In the genomic region with DNA sequence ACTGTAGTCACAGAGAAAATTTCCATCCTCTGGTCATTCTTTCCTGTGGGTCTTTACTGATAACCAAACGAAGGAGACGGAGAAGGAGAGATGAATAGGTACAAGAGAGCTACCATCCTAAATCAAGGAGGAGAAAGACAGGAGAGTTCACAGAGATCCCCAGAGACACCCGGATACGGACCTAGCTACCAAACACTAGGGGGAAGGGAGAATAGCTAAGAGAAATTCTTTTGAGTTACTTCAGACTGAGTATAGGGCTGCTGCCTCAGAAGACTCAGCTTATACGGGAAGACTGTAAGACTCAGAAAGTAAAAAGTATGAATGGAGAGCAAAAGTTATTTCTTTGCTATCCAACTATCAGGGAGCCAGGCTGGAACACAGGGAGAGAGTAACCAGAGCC, we compare ENCODE assay signal across 39 cellular contexts.
"Had no signal": no experiment of that assay in that cellular context is flagged by ENCODE, and none has a peak within 500 bp of the region (broad histone marks: within the 10 kb centered on the region; RNA-seq: fewer than 3 reads in every experiment).

No MANE protein-coding gene starts in this region.

- H3K27me3 Mint-ChIP-seq: activated CD8-positive, alpha-beta T cell treated with anti-CD3 and anti-CD28 coated beads for 36 hours; activated naive CD8-positive, alpha-beta T cell treated with anti-CD3 and anti-CD28 coated beads for 36 hours; activated T-helper 17 cell treated with anti-CD3 and anti-CD28 coated beads, Interleukin-2, amount 50 U/mL, for 72 hours had no signal

- H3K27me3 ChIP-seq: brain microvascular endothelial cell had no signal

- H3K27ac ChIP-seq: brain microvascular endothelial cell, PC-9, RWPE1, VCaP had no signal

- H3K4me3 Mint-ChIP-seq: activated CD8-positive, alpha-beta T cell treated with anti-CD3 and anti-CD28 coated beads for 36 hours; activated naive CD8-positive, alpha-beta T cell treated with anti-CD3 and anti-CD28 coated beads for 36 hours; activated T-cell treated with anti-CD3 and anti-CD28 coated beads, Interleukin-2, amount 50 U/mL, for 72 hours; activated T-helper 17 cell treated with anti-CD3 and anti-CD28 coated beads, Interleukin-2, amount 50 U/mL, for 72 hours had no signal

- DNase-seq: activated CD4-positive, alpha-beta T cell treated with anti-CD3 and anti-CD28 coated beads for 1 hour; activated CD4-positive, alpha-beta T cell treated with anti-CD3 and anti-CD28 coated beads for 48 hours; activated CD4-positive, alpha-beta T cell treated with anti-CD3 and anti-CD28 coated beads, Interleukin-2, amount 50 U/mL, for 4 hours; activated CD4-positive, CD25-positive, alpha-beta regulatory T cell; activated CD8-positive, alpha-beta T cell treated with anti-CD3 and anti-CD28 coated beads for 36 hours; activated effector memory CD4-positive, alpha-beta T cell treated with anti-CD3 and anti-CD28 coated beads, Interleukin-2, amount 50 U/mL, for 16 hours; activated naive CD4-positive, alpha-beta T cell; activated naive CD4-positive, alpha-beta T cell treated with anti-CD3 and anti-CD28 coated beads, Interleukin-2, amount 50 U/mL, for 16 hours; activated naive CD8-positive, alpha-beta T cell treated with anti-CD3 and anti-CD28 coated beads for 36 hours; activated T-cell treated with anti-CD3 and anti-CD28 coated beads, Interleukin-2, amount 50 U/mL, for 1 hour; activated T-cell treated with anti-CD3 and anti-CD28 coated beads, Interleukin-2, amount 50 U/mL, for 72 hours; amniotic stem cell; aorta; brain microvascular endothelial cell; central memory CD4-positive, alpha-beta T cell; Kasumi-1; KG1; MM.1S; MV-4-11; NCI-H1092; NCI-H1436 treated with DMSO at 0.1 percent for 48 hours; NCI-H1694 treated with DMSO at 0.1 percent for 48 hours; NCI-H2029 treated with DMSO at 0.1 percent for 48 hours; NCI-H2107; NCI-H2171; NCI-H510A; NCI-H526; NCI-H748 treated with DMSO at 0.1 percent for 48 hours; NK-92 treated with Interleukin-12 subunit alpha and Interleukin-12 subunit beta, amount 100 ng/mL, for 24 hours; PC-9; SIG-M5; SW 1271; T-helper 1 cell; T-helper 2 cell; T-helper 9 cell had no signal

- H3K4me1 Mint-ChIP-seq: activated naive CD8-positive, alpha-beta T cell treated with anti-CD3 and anti-CD28 coated beads for 36 hours; activated T-helper 17 cell treated with anti-CD3 and anti-CD28 coated beads, Interleukin-2, amount 50 U/mL, for 72 hours had no signal

- H3K9me3 Mint-ChIP-seq: activated CD8-positive, alpha-beta T cell treated with anti-CD3 and anti-CD28 coated beads for 36 hours; activated naive CD8-positive, alpha-beta T cell treated with anti-CD3 and anti-CD28 coated beads for 36 hours; activated T-cell treated with anti-CD3 and anti-CD28 coated beads, Interleukin-2, amount 50 U/mL, for 72 hours; activated T-helper 17 cell treated with anti-CD3 and anti-CD28 coated beads, Interleukin-2, amount 50 U/mL, for 72 hours had no signal

- H3K4me2 ChIP-seq: PC-9 had no signal

- H3K36me3 ChIP-seq: brain microvascular endothelial cell had no signal

- H3K4me3 ChIP-seq: PC-9 had no signal

- H2AFZ ChIP-seq: PC-9 had no signal

- ATAC-seq: activated CD8-positive, alpha-beta T cell treated with anti-CD3 and anti-CD28 coated beads for 36 hours; activated T-cell treated with anti-CD3 and anti-CD28 coated beads, Interleukin-2, amount 50 U/mL, for 72 hours; activated T-helper 17 cell treated with anti-CD3 and anti-CD28 coated beads, Interleukin-2, amount 50 U/mL, for 72 hours; Right ventricle myocardium inferior had no signal

- H3K36me3 Mint-ChIP-seq: activated naive CD8-positive, alpha-beta T cell treated with anti-CD3 and anti-CD28 coated beads for 36 hours had no signal

- H3K27ac Mint-ChIP-seq: activated CD8-positive, alpha-beta T cell treated with anti-CD3 and anti-CD28 coated beads for 36 hours; activated naive CD8-positive, alpha-beta T cell treated with anti-CD3 and anti-CD28 coated beads for 36 hours; activated T-cell treated with anti-CD3 and anti-CD28 coated beads, Interleukin-2, amount 50 U/mL, for 72 hours; activated T-helper 17 cell treated with anti-CD3 and anti-CD28 coated beads, Interleukin-2, amount 50 U/mL, for 72 hours had no signal
